Comparison of ENCODE assay signal across 26 cellular contexts in genomic region chr16:73853968-73854367, GRCh38.
"Had no signal": no experiment of that assay in that cellular context is flagged by ENCODE, and none has a peak within 500 bp of the region (broad histone marks: within the 10 kb centered on the region; RNA-seq: fewer than 3 reads in every experiment).

No MANE protein-coding gene starts in this region.

- H3K9me3 ChIP-seq: suprapubic skin, testis, thoracic aorta, thyroid gland, tibial artery, tibial nerve, transverse colon, upper lobe of left lung, upper lobe of right lung, uterus, vagina had no signal

- H3K4me1 ChIP-seq: stomach, suprapubic skin, testis, thyroid gland, tibial artery, tibial nerve, upper lobe of left lung, upper lobe of right lung, uterus, vagina had no signal

- H3K4me3 ChIP-seq: stomach, suprapubic skin, testis, thoracic aorta, thyroid gland, tibial artery, tibial nerve, transverse colon, upper lobe of left lung, upper lobe of right lung, uterus, vagina had no signal

- DNase-seq: stimulated activated CD4-positive, alpha-beta T cell treated with anti-CD3 and anti-CD28 coated beads, Interleukin-2, amount 100 ng/mL, for 48 hours; stimulated activated CD4-positive, alpha-beta T cell treated with anti-CD3 and anti-CD28 coated beads, Interleukin-4, amount 100 ng/mL, for 1 hour; stimulated activated CD4-positive, alpha-beta T cell treated with anti-CD3 and anti-CD28 coated beads, Interleukin-4, amount 100 ng/mL, for 24 hours; stimulated activated CD4-positive, alpha-beta T cell treated with anti-CD3 and anti-CD28 coated beads, Interleukin-4, amount 100 ng/mL, for 4 hours; stimulated activated CD8-positive, alpha-beta memory T cell treated with anti-CD3 and anti-CD28 coated beads, Interleukin-4, amount 100 ng/mL, for 48 hours; stimulated activated naive B cell treated with anti-CD40 and anti-IgM and Interleukin-4, amounts not matched to agents 10 μg/mL and 1 μg/mL and 100 μg/mL, for 72 hours; stimulated activated naive CD4-positive, alpha-beta T cell; stimulated activated naive CD4-positive, alpha-beta T cell treated with Interleukin-2 at 50 U/mL for 16 hours; stimulated activated naive CD8-positive, alpha-beta T cell treated with anti-CD3 and anti-CD28 coated beads, Interleukin-15, amount 100 ng/mL, for 72 hours; stimulated activated naive CD8-positive, alpha-beta T cell treated with anti-CD3 and anti-CD28 coated beads, Interleukin-15, Interleukin-2, amounts not matched to agents 100 U/mL and 50 U/mL, for 24 hours; stomach; substantia nigra; testis; thyroid gland; tibial artery; transverse colon; trophoblast cell; upper lobe of left lung; upper lobe of right lung; uterus had no signal

- H3K36me3 ChIP-seq: stomach, suprapubic skin, thoracic aorta, thyroid gland, tibial artery, tibial nerve, transverse colon, upper lobe of left lung, upper lobe of right lung, uterus, vagina had no signal

- H3K27ac ChIP-seq: stomach, suprapubic skin, testis, thoracic aorta, thyroid gland, tibial artery, tibial nerve, transverse colon, upper lobe of left lung, upper lobe of right lung, uterus, vagina had no signal

- H3K27me3 ChIP-seq: stomach, suprapubic skin, testis, thyroid gland, tibial artery, tibial nerve, transverse colon, upper lobe of left lung, upper lobe of right lung, uterus, vagina had no signal

- ATAC-seq: stimulated activated effector memory CD8-positive, alpha-beta T cell treated with anti-CD3 and anti-CD28 coated beads, Interleukin-12 subunit alpha, Interleukin-12 subunit beta, amount 100 ng/mL, for 72 hours; stimulated activated memory B cell treated with anti-CD40 and anti-IgM and Interleukin-4, amounts not matched to agents 10 μg/mL and 1 μg/mL and 100 μg/mL, for 72 hours; stimulated activated naive B cell treated with anti-CD40 and anti-IgM and Interleukin-4, amounts not matched to agents 10 μg/mL and 1 μg/mL and 100 μg/mL, for 72 hours; stimulated activated naive CD8-positive, alpha-beta T cell treated with anti-CD3 and anti-CD28 coated beads, Interleukin-15, amount 100 ng/mL, for 72 hours; stimulated activated naive CD8-positive, alpha-beta T cell treated with anti-CD3 and anti-CD28 coated beads, Interleukin-15, Interleukin-2, amounts not matched to agents 100 U/mL and 50 U/mL, for 24 hours; upper lobe of right lung had no signal
